1 cellular context compared by ENCODE assay signal in the genomic region with DNA sequence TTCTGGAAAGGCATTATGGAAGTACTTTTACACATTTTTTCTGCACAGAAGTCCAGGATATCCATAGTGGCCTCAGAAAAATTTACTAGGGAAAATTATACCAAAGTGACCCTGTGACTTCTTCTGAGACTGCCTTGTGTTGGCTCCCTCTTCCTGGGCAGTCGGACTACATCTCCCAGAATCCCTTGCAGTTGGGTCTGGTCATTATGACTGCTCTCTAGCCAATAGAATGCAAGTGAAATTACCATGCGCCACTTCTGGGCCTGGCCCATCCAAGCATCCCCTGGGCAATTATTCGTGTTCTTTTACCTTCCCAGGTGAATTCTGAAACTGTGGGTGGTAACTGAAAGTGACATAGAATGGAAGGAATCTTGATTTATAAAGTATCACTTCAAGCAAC.
TF ChIP-seq lines count a peak whose summit lies in the region.

No MANE protein-coding gene starts in this region.

TF ChIP-seq in HepG2, 621 proteins besides CTCF, POLR2A, EP300 and RAD21 (continued from another document):
- TF ChIP-seq GTF3A (CRISPR knock-in tag; conservative IDR thresholded peaks at IDR 0.05), result no peak
- TF ChIP-seq ZNF563 (CRISPR knock-in tag; IDR thresholded peaks at IDR 0.05), result no peak
- TF ChIP-seq ZNF143 (CRISPR knock-in tag; IDR thresholded peaks at IDR 0.05), result peak; percentile 84
- no peak for TF ChIP-seq RARA (CRISPR knock-in tag; IDR thresholded peaks at IDR 0.05)
- no peak for TF ChIP-seq ZNF83 (CRISPR knock-in tag; IDR thresholded peaks at IDR 0.05; ENCODE audit: borderline replicate concordance)
- TF ChIP-seq SMARCE1 (IDR thresholded peaks at IDR 0.05; ENCODE audit: borderline replicate concordance), result no peak
- TF ChIP-seq, protein P1, sequence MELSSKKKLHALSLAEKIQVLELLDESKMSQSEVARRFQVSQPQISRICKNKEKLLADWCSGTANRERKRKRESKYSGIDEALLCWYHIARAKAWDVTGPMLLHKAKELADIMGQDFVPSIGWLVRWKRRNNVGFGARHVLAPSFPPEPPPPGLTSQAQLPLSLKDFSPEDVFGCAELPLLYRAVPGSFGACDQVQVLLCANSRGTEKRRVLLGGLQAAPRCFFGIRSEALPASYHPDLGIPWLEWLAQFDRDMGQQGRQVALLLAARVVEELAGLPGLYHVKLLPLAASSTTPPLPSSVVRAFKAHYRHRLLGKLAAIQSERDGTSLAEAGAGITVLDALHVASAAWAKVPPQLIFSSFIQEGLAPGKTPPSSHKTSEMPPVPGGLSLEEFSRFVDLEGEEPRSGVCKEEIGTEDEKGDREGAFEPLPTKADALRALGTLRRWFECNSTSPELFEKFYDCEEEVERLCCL (CRISPR knock-in tag; IDR thresholded peaks at IDR 0.05; ENCODE audit: borderline replicate concordance), result no peak
- no peak for TF ChIP-seq ZNF382 (CRISPR knock-in tag; IDR thresholded peaks at IDR 0.05; ENCODE audit: borderline replicate concordance)
- no peak for TF ChIP-seq AGO2 (optimal IDR thresholded peaks at IDR 0.05; ENCODE audit: low read depth, low read length)
- peak; percentile 84 for TF ChIP-seq NFYB (CRISPR knock-in tag; IDR thresholded peaks at IDR 0.05)
- TF ChIP-seq, protein P2, sequence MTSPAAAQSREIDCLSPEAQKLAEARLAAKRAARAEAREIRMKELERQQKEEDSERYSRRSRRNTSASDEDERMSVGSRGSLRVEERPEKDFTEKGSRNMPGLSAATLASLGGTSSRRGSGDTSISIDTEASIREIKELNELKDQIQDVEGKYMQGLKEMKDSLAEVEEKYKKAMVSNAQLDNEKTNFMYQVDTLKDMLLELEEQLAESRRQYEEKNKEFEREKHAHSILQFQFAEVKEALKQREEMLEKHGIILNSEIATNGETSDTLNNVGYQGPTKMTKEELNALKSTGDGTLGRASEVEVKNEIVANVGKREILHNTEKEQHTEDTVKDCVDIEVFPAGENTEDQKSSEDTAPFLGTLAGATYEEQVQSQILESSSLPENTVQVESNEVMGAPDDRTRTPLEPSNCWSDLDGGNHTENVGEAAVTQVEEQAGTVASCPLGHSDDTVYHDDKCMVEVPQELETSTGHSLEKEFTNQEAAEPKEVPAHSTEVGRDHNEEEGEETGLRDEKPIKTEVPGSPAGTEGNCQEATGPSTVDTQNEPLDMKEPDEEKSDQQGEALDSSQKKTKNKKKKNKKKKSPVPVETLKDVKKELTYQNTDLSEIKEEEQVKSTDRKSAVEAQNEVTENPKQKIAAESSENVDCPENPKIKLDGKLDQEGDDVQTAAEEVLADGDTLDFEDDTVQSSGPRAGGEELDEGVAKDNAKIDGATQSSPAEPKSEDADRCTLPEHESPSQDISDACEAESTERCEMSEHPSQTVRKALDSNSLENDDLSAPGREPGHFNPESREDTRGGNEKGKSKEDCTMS (CRISPR knock-in tag; conservative IDR thresholded peaks at IDR 0.05), result no peak
- peak; percentile 78 for TF ChIP-seq NFYC (CRISPR knock-in tag; IDR thresholded peaks at IDR 0.05)
- no peak for TF ChIP-seq ZNF615 (CRISPR knock-in tag; IDR thresholded peaks at IDR 0.05; ENCODE audit: borderline replicate concordance)
